In the genomic region with DNA sequence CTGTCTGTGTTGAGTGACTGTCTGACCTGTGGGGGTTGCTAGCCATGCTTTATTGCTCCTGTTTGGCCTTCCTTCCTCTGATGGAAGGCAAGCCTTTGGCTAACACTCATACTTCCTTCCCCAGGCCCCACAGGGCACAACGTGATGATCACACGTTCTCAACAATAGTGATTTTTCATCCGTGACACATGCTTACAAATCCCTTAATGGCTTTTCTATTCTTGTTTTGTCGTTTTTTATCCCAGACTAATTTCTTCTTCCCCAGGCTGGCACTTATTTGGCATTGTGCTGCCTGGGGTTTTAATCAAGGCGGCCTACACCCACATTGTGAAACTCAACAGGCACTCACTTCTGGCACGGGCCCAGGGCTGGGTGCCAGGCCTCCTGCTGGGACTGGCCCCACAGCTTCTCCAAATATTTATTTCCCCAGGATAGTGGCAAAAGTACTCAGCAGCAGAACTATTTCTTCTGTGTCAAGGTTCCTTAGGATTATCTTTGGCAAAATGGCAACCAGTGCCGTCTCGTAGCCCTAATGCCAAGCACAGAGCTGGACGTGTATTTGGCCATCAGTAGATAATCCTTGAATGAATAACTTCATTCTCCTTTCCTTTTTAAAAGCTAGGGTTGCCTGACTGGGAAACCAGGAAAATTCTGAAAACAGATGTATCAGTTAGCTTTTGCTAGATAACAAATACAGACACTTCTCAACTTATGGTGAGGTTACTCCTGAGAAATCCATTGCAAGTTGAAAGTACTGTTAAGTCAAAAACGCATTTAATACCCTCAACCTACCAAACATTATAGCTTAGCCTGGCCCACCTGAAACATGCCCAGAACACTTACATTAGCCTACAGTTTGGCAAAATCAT, we compare ENCODE assay signal across 8 cellular contexts. TPM values are rescaled to one million over a fixed set of nuclear protein-coding genes. Genes with fewer than 3 reads are reported as not detected.
A peak's percentile ranks its signal among the peaks of the same experiment; 100 is the strongest.
DNase-seq lines count a peak whose midpoint lies in the region; ATAC-seq and TF ChIP-seq lines count a peak whose summit lies in the region.

No MANE protein-coding gene starts in this region.

- H3K18ac ChIP-seq in mesenchymal stem cell (ENCODE audit: low read depth in 1 of 2, low read length in 2 of 2) = peak overlapping the region in 1 of 2 experiments; percentile 82

- peak overlapping the region in 1 of 2 experiments; percentile 21 for H2BK12ac ChIP-seq in mesenchymal stem cell (ENCODE audit: low read length in 2 of 2)

- no peak for TF ChIP-seq CTCF in colonic mucosa (IDR thresholded peaks at IDR 0.05)

- H3K9me3 ChIP-seq in colonic mucosa (no peaks in the 10 kb centered on the region), mesenchymal stem cell (ENCODE audit: control insufficient read depth, low read length) (no peaks in the 10 kb centered on the region)

- ATAC-seq in activated CD4-positive, CD25-positive, alpha-beta regulatory T cell treated with anti-CD3 and anti-CD28 coated beads, Interleukin-2, amount 50 U/mL, for 24 hours = no peak
- no peak for ATAC-seq in GM18868 (IDR thresholded peaks at IDR 0.05; ENCODE audit: unreplicated experiment)

- H3K27me3 ChIP-seq in colonic mucosa = no peaks in the 10 kb centered on the region
- no peaks in the 10 kb centered on the region for H3K27me3 ChIP-seq in mesenchymal stem cell (ENCODE audit: control insufficient read depth in 1 of 2, insufficient read depth in 1 of 2, low read length in 2 of 2)

- no peak overlapping the region for H3K14ac ChIP-seq in mesenchymal stem cell (ENCODE audit: low read length in 2 of 2)

- H4K91ac ChIP-seq in mesenchymal stem cell (ENCODE audit: low read length) = no peak overlapping the region

- intact Hi-C loops in colonic mucosa (cut with DNase I) = no loop called here

- peak overlapping the region in 1 of 2 donors; percentile 19 for H3K9ac ChIP-seq in colonic mucosa (ENCODE audit: low read depth in 2 of 2, low read length in 2 of 2)
- peak overlapping the region; percentile 2 for H3K9ac ChIP-seq in mesenchymal stem cell (ENCODE audit: low read length)

- no peak overlapping the region for H2AFZ ChIP-seq in mesenchymal stem cell (ENCODE audit: low read depth, low read length)

- H3K4ac ChIP-seq in mesenchymal stem cell (ENCODE audit: low read depth in 1 of 2, low read length in 2 of 2) = peak overlapping the region in 1 of 2 experiments; percentile 67

- no peaks in the 10 kb centered on the region for H3K36me3 ChIP-seq in colonic mucosa
- no peaks in the 10 kb centered on the region for H3K36me3 ChIP-seq in mesenchymal stem cell (ENCODE audit: control insufficient read depth in 1 of 2, insufficient read depth in 2 of 2, low read depth in 1 of 2, low read length in 2 of 2)

- H3K27ac ChIP-seq in colonic mucosa (peak overlapping the region; percentile 44), mesenchymal stem cell (ENCODE audit: low read length, poor library complexity, severe bottlenecking) (peak overlapping the region; percentile 43)

- H2BK15ac ChIP-seq in mesenchymal stem cell (ENCODE audit: low read depth, poor library complexity, severe bottlenecking) = no peak overlapping the region

- H3K4me2 ChIP-seq in mesenchymal stem cell (ENCODE audit: low read length, poor library complexity, severe bottlenecking) = no peak overlapping the region

- H3K79me1 ChIP-seq in mesenchymal stem cell (replicated peaks; ENCODE audit: low read length, poor library complexity, severe bottlenecking) = peaks cover 20% of the 10 kb centered on the region

- H4K8ac ChIP-seq in mesenchymal stem cell (ENCODE audit: low read length) = peak overlapping the region; percentile 52

- DNase-seq in SKM-1 treated with dmso at 0.1 percent for 144 hours (lab: John Stamatoyannopoulos, UW; ENCODE audit: unreplicated experiment) (peak; percentile 52), SKM-1 (lab: John Stamatoyannopoulos, UW; ENCODE audit: unreplicated experiment) (no peak), NCI-H748 treated with DMSO at 0.1 percent for 48 hours (lab: John Stamatoyannopoulos, UW) (peak; percentile 40), colonic mucosa (peak; percentile 93), mesenchymal stem cell (peak; percentile 36)
- no peak for DNase-seq in activated CD8-positive, alpha-beta memory T cell treated with anti-CD3 and anti-CD28 coated beads, Interleukin-2, amount 50 U/mL, for 4 hours

- H3K4me1 ChIP-seq in colonic mucosa = peaks cover 20% of the 10 kb centered on the region
- H3K4me1 ChIP-seq in mesenchymal stem cell (ENCODE audit: control insufficient read depth, insufficient read depth, low read depth, low read length) = peaks cover 22% of the 10 kb centered on the region

- no peak overlapping the region for H3K23ac ChIP-seq in mesenchymal stem cell (ENCODE audit: low read length in 2 of 2)

- no peak overlapping the region for H2AK5ac ChIP-seq in mesenchymal stem cell (ENCODE audit: low read length, severe bottlenecking)

- H3K4me3 ChIP-seq in colonic mucosa (no peak overlapping the region), mesenchymal stem cell (ENCODE audit: insufficient read depth in 1 of 2, low read depth in 1 of 2, low read length in 2 of 2) (no peak overlapping the region)

- WGBS in mesenchymal stem cell = 82% methylated on average over 10 of the region's 10 CpGs

- H2BK120ac ChIP-seq in mesenchymal stem cell (ENCODE audit: low read depth, low read length) = no peak overlapping the region

- H2BK5ac ChIP-seq in mesenchymal stem cell (ENCODE audit: low read depth, low read length, poor library complexity, severe bottlenecking) = no peak overlapping the region

RNA-seq across cellular contexts. Expression of a gene that starts 30.6 kb away (rescaled TPM):
- total RNA-seq in colonic mucosa = 1 to 10 TPM; 5.8 to 5.9 TPM
- 15.4 TPM for polyA plus RNA-seq in mesenchymal stem cell (2013, experiment 1 of 2)
- polyA plus RNA-seq in mesenchymal stem cell (2013, experiment 2 of 2) = 14.4 TPM

Comparison
In these comparisons a context has a peak if more than half of its experiments do, and no peak if none do; other contexts are left out.
1. DNase-seq: peak in SKM-1 treated with dmso at 0.1 percent for 144 hours (single experiment), NCI-H748 treated with DMSO at 0.1 percent for 48 hours (single experiment), colonic mucosa (single experiment) and mesenchymal stem cell (single experiment); none in SKM-1 (single experiment) and activated CD8-positive, alpha-beta memory T cell treated with anti-CD3 and anti-CD28 coated beads, Interleukin-2, amount 50 U/mL, for 4 hours (single experiment).